18 cellular contexts compared by ENCODE assay signal in the genomic region with DNA sequence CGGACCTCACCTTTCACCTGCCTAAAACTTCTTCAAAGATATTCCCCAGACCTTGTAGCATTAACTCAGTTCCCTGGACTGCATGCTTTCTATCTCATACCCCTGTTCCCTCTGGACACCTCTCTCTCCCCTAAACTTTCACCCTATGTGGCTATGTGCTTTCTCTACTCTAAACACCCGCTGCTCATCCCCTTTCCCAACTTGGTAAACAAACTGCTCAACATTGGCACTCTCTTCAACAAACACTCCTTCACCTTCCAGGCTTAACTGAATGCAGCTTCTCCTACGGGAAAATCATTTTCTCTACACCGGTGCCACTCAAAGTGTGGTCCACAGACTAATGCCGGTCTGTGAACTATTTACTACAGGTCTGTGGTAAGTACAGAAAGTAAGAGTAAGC. TPM values are rescaled to one million over a fixed set of nuclear protein-coding genes. Genes with fewer than 3 reads are reported as not detected.
DNase-seq lines count a peak whose midpoint lies in the region; ATAC-seq, FAIRE-seq and TF ChIP-seq lines count a peak whose summit lies in the region.
"Had no signal": no experiment of that assay in that cellular context is flagged by ENCODE, and none has a peak within 500 bp of the region (broad histone marks: within the 10 kb centered on the region; RNA-seq: fewer than 3 reads in every experiment).

No MANE protein-coding gene starts in this region.

- H3K4me3 ChIP-seq in liver (ENCODE audit: low read depth in 1 of 3, low read length in 3 of 3) (no peak overlapping the region), HepG2 (replicated peaks in 1 of 3; ENCODE audit: insufficient read depth in 1 of 3, low read depth in 2 of 3, low read length in 3 of 3) (no peak overlapping the region), thyroid gland (replicated peaks in 1 of 3) (no peak overlapping the region)
- H3K4me3 ChIP-seq: GM23338, HAP-1 had no signal

- H3K36me3 Mint-ChIP-seq in T-helper 17 cell (ENCODE audit: low read depth) (peaks cover 13% of the 10 kb centered on the region), type B pancreatic cell (peaks cover 43% of the 10 kb centered on the region)
- H3K36me3 Mint-ChIP-seq in central memory CD8-positive, alpha-beta T cell (ENCODE audit: insufficient read depth), result peaks cover 35% of the 10 kb centered on the region

- TF ChIP-seq POLR2A in HepG2 (IDR thresholded peaks at IDR 0.05; ENCODE audit: insufficient read depth in 1 of 2, low read depth in 2 of 2, low read length in 2 of 2) (no peak), thyroid gland (IDR thresholded peaks at IDR 0.05) (no peak)

- no peak overlapping the region for H3K4me2 ChIP-seq in HepG2 (ENCODE audit: low read depth, low read length)
- H3K4me2 ChIP-seq: GM23338 had no signal

- H3K27me3 ChIP-seq in liver (ENCODE audit: control insufficient read depth in 4 of 4, insufficient read depth in 4 of 4, low read length in 3 of 4) (no peaks in the 10 kb centered on the region), HepG2 (ENCODE audit: control insufficient read depth in 1 of 2, insufficient read depth in 2 of 2, low read length in 2 of 2) (no peaks in the 10 kb centered on the region), thyroid gland (no peaks in the 10 kb centered on the region)

- DNase-seq in HepG2 (ENCODE audit: low spot score) (no peak), T-helper 17 cell (no peak), type B pancreatic cell (ENCODE audit: extremely low spot score, unreplicated experiment) (peak; percentile 2), NCI-H748 treated with DMSO at 0.1 percent for 48 hours (lab: John Stamatoyannopoulos, UW) (no peak), thyroid gland (no peak)
- DNase-seq in central memory CD8-positive, alpha-beta T cell (ENCODE audit: low spot score in 2 of 2), result no peak
- DNase-seq: C1 segment of cervical spinal cord; Caco-2; CD4-positive, alpha-beta memory T cell; DMS153; DND-41 had no signal

- CTCF ChIA-PET in HepG2 (lab: Yijun Ruan, JAX; ENCODE audit: low intra/inter-chr PET ratio, low total read pairs), result no interaction called here

- TF ChIP-seq RAD21 in liver (IDR thresholded peaks at IDR 0.05) (peak in 1 of 2 donors; percentile 22), HepG2 (CRISPR knock-in tag; IDR thresholded peaks at IDR 0.05) (no peak)

- H3K4me1 Mint-ChIP-seq in T-helper 17 cell (peaks cover 15% of the 10 kb centered on the region), type B pancreatic cell (ENCODE audit: unreplicated experiment) (no peaks in the 10 kb centered on the region)
- H3K4me1 Mint-ChIP-seq in central memory CD8-positive, alpha-beta T cell, result peaks cover 37% of the 10 kb centered on the region
- H3K4me1 Mint-ChIP-seq: GM23338 had no signal

- TF ChIP-seq CTCF in liver (IDR thresholded peaks at IDR 0.05; ENCODE audit: low read depth, low read length, missing input control) (no peak), HepG2 (CRISPR knock-in tag; IDR thresholded peaks at IDR 0.05) (no peak), type B pancreatic cell (conservative IDR thresholded peaks at IDR 0.05) (no peak), thyroid gland (IDR thresholded peaks at IDR 0.05) (no peak)

- no TSS peak for BruUV-seq in HepG2 (replicated peaks; lab: Mats Ljungman, UMichigan)

- H3K4me3 Mint-ChIP-seq in T-helper 17 cell (peak overlapping the region; percentile 31), type B pancreatic cell (no peak overlapping the region)
- H3K4me3 Mint-ChIP-seq in central memory CD8-positive, alpha-beta T cell, result no peak overlapping the region
- H3K4me3 Mint-ChIP-seq: CD4-positive, alpha-beta memory T cell; GM23338 had no signal

- H3K27me3 Mint-ChIP-seq in T-helper 17 cell (no peaks in the 10 kb centered on the region), type B pancreatic cell (no peaks in the 10 kb centered on the region)
- H3K27me3 Mint-ChIP-seq in central memory CD8-positive, alpha-beta T cell, result no peaks in the 10 kb centered on the region
- H3K27me3 Mint-ChIP-seq: CD4-positive, alpha-beta memory T cell had no signal

- FAIRE-seq in HepG2 (lab: Jason Lieb, UNC), result no peak
- FAIRE-seq: G401.6, GM12892, GM19239 had no signal

- intact Hi-C loops in HepG2 (cut with micrococcal nuclease; ENCODE audit: unreplicated experiment) (no loop called here), thyroid gland (cut with DNase I) (no loop called here)

- no peak for TF ChIP-seq EP300 in HepG2 (IDR thresholded peaks at IDR 0.05; ENCODE audit: low read depth in 2 of 2, low read length in 2 of 2)
- TF ChIP-seq EP300 in HepG2 (CRISPR knock-in tag; IDR thresholded peaks at IDR 0.05; ENCODE audit: borderline replicate concordance), result no peak

- 52% methylated on average over 5 of the region's 5 CpGs for WGBS in liver
- whole genome bisulfite sequencing in HepG2 (ENCODE audit: low lambda C conversion rate), result 90% methylated on average over 5 of the region's 5 CpGs
- WGBS in thyroid gland, 2 donors, result 95% methylated on average over 5 of the region's 5 CpGs

- peaks cover 4% of the 10 kb centered on the region for H3K79me2 ChIP-seq in HepG2 (ENCODE audit: insufficient read depth, low read length)

- H3K27ac ChIP-seq in liver (ENCODE audit: low read depth in 1 of 2, low read length in 2 of 2) (peak overlapping the region; percentile 25 to 46), HepG2 (ENCODE audit: extremely low read length, insufficient read depth, low read length) (no peak overlapping the region), thyroid gland (no peak overlapping the region)

- in situ Hi-C loops in HepG2 (cut with HindIII; ENCODE audit: extremely low pct_ligation_motif_present, low pct_unique_long_range_greater_than_20kb), result no loop called here

- H3K9me3 ChIP-seq in liver (ENCODE audit: control insufficient read depth in 4 of 4, low read length in 3 of 4), result no peaks in the 10 kb centered on the region
- H3K9me3 ChIP-seq in HepG2 (ENCODE audit: low read length), result no peaks in the 10 kb centered on the region
- no peaks in the 10 kb centered on the region for H3K9me3 ChIP-seq in T-helper 17 cell (ENCODE audit: control insufficient read depth, low read length, poor library complexity, severe bottlenecking)
- H3K9me3 ChIP-seq in thyroid gland, result no peaks in the 10 kb centered on the region
- H3K9me3 ChIP-seq: Caco-2, HAP-1 had no signal

- no peak overlapping the region for H3K9ac ChIP-seq in liver (ENCODE audit: low read depth in 1 of 2, low read length in 2 of 2)
- no peak overlapping the region for H3K9ac ChIP-seq in HepG2 (ENCODE audit: insufficient read depth, low read depth, low read length)

- H3K36me3 ChIP-seq in liver (ENCODE audit: control insufficient read depth in 4 of 4, insufficient read depth in 3 of 4, low read depth in 1 of 4, low read length in 3 of 4) (peaks cover 3 to 19% (median 15%) of the 10 kb centered on the region in 4 donors), HepG2 (replicated peaks in 1 of 2; ENCODE audit: control insufficient read depth in 1 of 2, insufficient read depth in 2 of 2, low read length in 2 of 2) (peaks cover 5 to 21% of the 10 kb centered on the region in 2 experiments), thyroid gland (peaks cover 0 to 5% of the 10 kb centered on the region in 2 donors)

- H3K27ac Mint-ChIP-seq in T-helper 17 cell, result no peak overlapping the region
- peak overlapping the region; percentile 9 for H3K27ac Mint-ChIP-seq in central memory CD8-positive, alpha-beta T cell (ENCODE audit: low read depth)
- H3K27ac Mint-ChIP-seq in type B pancreatic cell, result no peak overlapping the region
- H3K27ac Mint-ChIP-seq: GM23338 had no signal

- H4K20me1 ChIP-seq in HepG2 (ENCODE audit: insufficient read depth, low read length), result no peaks in the 10 kb centered on the region

- no peak for ATAC-seq in HepG2
- no peak for ATAC-seq in T-helper 17 cell
- no peak for ATAC-seq in central memory CD8-positive, alpha-beta T cell (replicated peaks; ENCODE audit: extremely low read depth, poor library complexity, severe bottlenecking)
- ATAC-seq in GM21447 (IDR thresholded peaks at IDR 0.05; ENCODE audit: unreplicated experiment), result no peak
- ATAC-seq: GM23338 had no signal

- H2AFZ ChIP-seq in HepG2 (ENCODE audit: low read length), result no peak overlapping the region
- H2AFZ ChIP-seq: GM23338 had no signal

- H3K9me3 Mint-ChIP-seq in central memory CD8-positive, alpha-beta T cell, result no peaks in the 10 kb centered on the region
- H3K9me3 Mint-ChIP-seq in type B pancreatic cell, result peaks cover 5% of the 10 kb centered on the region
- H3K9me3 Mint-ChIP-seq: GM23338 had no signal

- H3K4me1 ChIP-seq in liver (ENCODE audit: control insufficient read depth in 4 of 4, insufficient read depth in 4 of 4, low read length in 3 of 4) (peaks cover 5 to 9% (median 8%) of the 10 kb centered on the region in 4 donors), HepG2 (ENCODE audit: insufficient read depth, low read length) (no peaks in the 10 kb centered on the region), thyroid gland (peaks cover 7 to 10% of the 10 kb centered on the region in 2 donors)
- H3K4me1 ChIP-seq: Caco-2, HAP-1 had no signal

- POLR2A ChIA-PET in HepG2 (lab: Yijun Ruan, JAX), result no interaction called here

RNA-seq across cellular contexts. Expression of gene PHF8, which starts 19.9 kb away (rescaled TPM):
- total RNA-seq in liver (10 to 100 TPM; 15.7 to 59.7 TPM), HepG2 (2016; rRNA removed; fragmentation: Illumina TruSeq; extraction: Trizol) (15.5 and 22.0 TPM in 2 replicates), T-helper 17 cell (10 to 100 TPM; 48.6 to 51.5 TPM), type B pancreatic cell (ENCODE audit: low replicate concordance) (36.0 and 37.9 TPM in 2 replicates), thyroid gland (10 to 100 TPM; 30.4 to 89.5 (median 36.3) TPM)
- polyA plus RNA-seq in liver (10 to 100 TPM; 12.3 to 16.6 TPM), HepG2 (2011; rRNA removed) (19.1 and 25.8 TPM in 2 replicates)
- 1.7 and 1.9 TPM in 2 replicates for total RNA-seq in HepG2 (2016; cell fraction: cytosol; rRNA removed; fragmentation: Illumina TruSeq; extraction: Trizol; ENCODE audit: low read depth)
- 14.9 and 22.4 TPM in 2 replicates for total RNA-seq in HepG2 (2016; cell fraction: insoluble cytoplasmic fraction; rRNA removed; fragmentation: Illumina TruSeq; extraction: Trizol)
- 4.2 and 5.3 TPM in 2 replicates for total RNA-seq in HepG2 (2016; cell fraction: membrane; rRNA removed; fragmentation: Illumina TruSeq; extraction: Trizol)
- total RNA-seq in HepG2 (2016; cell fraction: nucleus; rRNA removed; fragmentation: Illumina TruSeq; extraction: Trizol), result 26.0 and 28.6 TPM in 2 replicates
- 18.4 and 20.4 TPM in 2 replicates for polyA plus RNA-seq in HepG2 (2011; cell fraction: cytosol; rRNA removed)
- 67.2 and 108 TPM in 2 replicates for polyA plus RNA-seq in HepG2 (2011; cell fraction: nucleus; rRNA removed)
- polyA plus RNA-seq in HepG2 (2012), result 24.2 and 25.5 TPM in 2 replicates
- 0.69 and 0.90 TPM in 2 replicates for polyA plus RNA-seq in HepG2 (2016; cell fraction: cytosol; fragmentation: Illumina TruSeq; extraction: Trizol; ENCODE audit: low read depth)
- 10.3 and 12.6 TPM in 2 replicates for polyA plus RNA-seq in HepG2 (2016; cell fraction: insoluble cytoplasmic fraction; fragmentation: Illumina TruSeq; extraction: Trizol; ENCODE audit: low read depth)
- polyA plus RNA-seq in HepG2 (2016; cell fraction: membrane; fragmentation: Illumina TruSeq; extraction: Trizol; ENCODE audit: low read depth), result 2.3 and 2.6 TPM in 2 replicates
- polyA plus RNA-seq in HepG2 (2016; cell fraction: nucleus; fragmentation: Illumina TruSeq; extraction: Trizol; ENCODE audit: insufficient read depth, low read depth), result 23.2 and 25.7 TPM in 2 replicates
- 57.6 and 77.5 TPM in 2 replicates for polyA minus RNA-seq in HepG2 (2011; rRNA and poly(A)+ RNA removed; ENCODE audit: low replicate concordance)
- polyA minus RNA-seq in HepG2 (2011; cell fraction: cytosol; rRNA and poly(A)+ RNA removed), result 40.6 and 49.8 TPM in 2 replicates
- 78.5 and 103 TPM in 2 replicates for polyA minus RNA-seq in HepG2 (2011; cell fraction: nucleus; rRNA and poly(A)+ RNA removed)

Comparison
In these comparisons a context has a peak if more than half of its experiments do, and no peak if none do; other contexts are left out.
1. H3K27ac ChIP-seq: peak in liver (2 of 2); none in HepG2 (single experiment) and thyroid gland (0 of 3).